ENCODE assay signal across 22 cellular contexts in genomic region chr3:132556467-132557159, GRCh38. TPM values are rescaled to one million over a fixed set of nuclear protein-coding genes. Genes with fewer than 3 reads are reported as not detected.
DNase-seq lines count a peak whose midpoint lies in the region; ATAC-seq, FAIRE-seq and TF ChIP-seq lines count a peak whose summit lies in the region.
"Had no signal": no experiment of that assay in that cellular context is flagged by ENCODE, and none has a peak within 500 bp of the region (broad histone marks: within the 10 kb centered on the region; RNA-seq: fewer than 3 reads in every experiment).

No MANE protein-coding gene starts in this region.

- H3K27ac ChIP-seq in left lung, result no peak overlapping the region
- peak overlapping the region in 1 of 4 donors; percentile 40 for H3K27ac ChIP-seq in tibial nerve
- H3K27ac ChIP-seq: thoracic aorta had no signal

- no peak overlapping the region for H3K4me3 ChIP-seq in left lung
- no peak overlapping the region for H3K4me3 ChIP-seq in tibial nerve
- H3K4me3 ChIP-seq: MG63, thoracic aorta had no signal

- H3K9me3 ChIP-seq in left lung (no peaks in the 10 kb centered on the region), tibial nerve (no peaks in the 10 kb centered on the region)
- H3K9me3 ChIP-seq: MG63, thoracic aorta had no signal

- peak; percentile 47 for ATAC-seq in left lung
- ATAC-seq: SK-N-SH treated with all-trans-retinoic acid at 6 μM for 48 hours had no signal

- H3K4me1 ChIP-seq in left lung (peaks cover 0 to 6% of the 10 kb centered on the region in 2 donors), tibial nerve (peaks cover 0 to 5% (median 0%) of the 10 kb centered on the region in 4 donors)

- TF ChIP-seq CTCF in left lung (IDR thresholded peaks at IDR 0.05), result no peak
- no peak for TF ChIP-seq CTCF in tibial nerve (IDR thresholded peaks at IDR 0.05)

- H3K27me3 ChIP-seq in left lung, result no peaks in the 10 kb centered on the region
- H3K27me3 ChIP-seq in tibial nerve, result no peaks in the 10 kb centered on the region
- H3K27me3 ChIP-seq: MG63 had no signal

- no peak for TF ChIP-seq POLR2A in tibial nerve (IDR thresholded peaks at IDR 0.05)

- H3K36me3 ChIP-seq in left lung (no peaks in the 10 kb centered on the region), tibial nerve (peaks cover 0 to 46% (median 0%) of the 10 kb centered on the region in 3 donors)
- H3K36me3 ChIP-seq: MG63, thoracic aorta had no signal

- intact Hi-C loops in left lung (cut with DNase I), result no loop called here

- no peak for FAIRE-seq in RCC 7860 (lab: Jason Lieb, UNC)
- FAIRE-seq: islet of Langerhans, TTC549 had no signal

- WGBS in tibial nerve, 2 donors, result 66 to 76% methylated on average over 9 of the region's 9 CpGs

- TF ChIP-seq EP300 in tibial nerve (IDR thresholded peaks at IDR 0.05), result peak in 1 of 2 donors; percentile 55

- DNase-seq in RPMI7951 (ENCODE audit: low read depth) (peak; percentile 30), fibroblast of gingiva (ENCODE audit: low read depth) (peak; percentile 49), left lung (no peak), tibial nerve (ENCODE audit: low spot score in 2 of 2) (peak; percentile 37 to 51), A172 (ENCODE audit: low spot score) (no peak), RCC 7860 (ENCODE audit: low spot score) (no peak)
- no peak for DNase-seq in stimulated activated CD4-positive, alpha-beta T cell treated with anti-CD3 and anti-CD28 coated beads, Interleukin-4, amount 100 ng/mL, for 4 hours
- DNase-seq: activated CD4-positive, alpha-beta T cell treated with anti-CD3 and anti-CD28 coated beads, Interleukin-2, amount 50 U/mL, for 4 hours; activated T-cell treated with anti-CD3 and anti-CD28 coated beads, Interleukin-2, amount 50 U/mL, for 1 hour; central memory CD4-positive, alpha-beta T cell; DMS79 treated with DMSO at 0.1 percent for 48 hours; HFFc6; MG63; midbrain; NCI-H187 treated with DMSO at 0.1 percent for 48 hours; NCI-H524 treated with DMSO at 0.1 percent for 48 hours; stimulated activated CD4-positive, alpha-beta T cell treated with anti-CD3 and anti-CD28 coated beads, Interleukin-4, amount 100 ng/mL, for 1 hour; stimulated activated CD8-positive, alpha-beta memory T cell treated with anti-CD3 and anti-CD28 coated beads, Interleukin-4, amount 100 ng/mL, for 48 hours had no signal

RNA-seq across cellular contexts. Expression of gene ACKR4, which starts 40.5 kb away (rescaled TPM):
- total RNA-seq in RPMI7951 (2014; rRNA removed; shearing (Covaris generic)), result 0.98 and 2.6 TPM in 2 replicates
- total RNA-seq in left lung, result 1 to 10 TPM; 4.8 to 6.9 TPM
- total RNA-seq in tibial nerve, result 1 to 10 TPM in 1 of 4 donors, under 1 TPM in 2, not detected in 1; 0.22 to 1.0 (median 0.59) TPM
- total RNA-seq in A172 (2014; rRNA removed; shearing (Covaris generic)), result not detected in 2 replicates

Comparison
In these comparisons a context has a peak if more than half of its experiments do, and no peak if none do; other contexts are left out.
1. DNase-seq: peak in RPMI7951 (single experiment), fibroblast of gingiva (single experiment) and tibial nerve (2 of 2); none in left lung (0 of 2), A172 (single experiment), stimulated activated CD4-positive, alpha-beta T cell treated with anti-CD3 and anti-CD28 coated beads, Interleukin-4, amount 100 ng/mL, for 4 hours (0 of 2) and RCC 7860 (single experiment).